In genomic region chr4:33357121-33357520, GRCh38 we compare ENCODE assay signal across 20 cellular contexts.
"Had no signal": no experiment of that assay in that cellular context is flagged by ENCODE, and none has a peak within 500 bp of the region (broad histone marks: within the 10 kb centered on the region; RNA-seq: fewer than 3 reads in every experiment).

No MANE protein-coding gene starts in this region.

- H3K27me3 ChIP-seq: brain microvascular endothelial cell, neutrophil, transverse colon, vagina had no signal

- H3K4me1 ChIP-seq: transverse colon, vagina had no signal

- H3K9me3 ChIP-seq: neutrophil, transverse colon, vagina had no signal

- H3K36me3 ChIP-seq: brain microvascular endothelial cell, neutrophil, transverse colon, vagina had no signal

- DNase-seq: activated CD4-positive, alpha-beta T cell treated with anti-CD3 and anti-CD28 coated beads for 36 hours; activated CD8-positive, alpha-beta T cell treated with anti-CD3 and anti-CD28 coated beads for 36 hours; activated gamma-delta T cell treated with Interleukin-2 at 50 U/mL for 16 hours; activated T-cell treated with anti-CD3 and anti-CD28 coated beads, Interleukin-2, amount 50 U/mL, for 72 hours; anterior cingulate cortex; brain microvascular endothelial cell; foreskin melanocyte; head of caudate nucleus; kidney glomerular epithelial cell; left ventricle myocardium superior; mesendoderm; natural killer cell; retina; stimulated activated CD4-positive, alpha-beta T cell treated with anti-CD3 and anti-CD28 coated beads, Interleukin-2, amount 100 ng/mL, for 48 hours; stimulated activated naive CD4-positive, alpha-beta T cell; substantia nigra; transverse colon had no signal

- H3K27ac ChIP-seq: brain microvascular endothelial cell, coronary artery, neutrophil, transverse colon, vagina had no signal

- H3K4me3 ChIP-seq: coronary artery, transverse colon, vagina had no signal
